ENCODE assay signal across 32 cellular contexts in the genomic region with DNA sequence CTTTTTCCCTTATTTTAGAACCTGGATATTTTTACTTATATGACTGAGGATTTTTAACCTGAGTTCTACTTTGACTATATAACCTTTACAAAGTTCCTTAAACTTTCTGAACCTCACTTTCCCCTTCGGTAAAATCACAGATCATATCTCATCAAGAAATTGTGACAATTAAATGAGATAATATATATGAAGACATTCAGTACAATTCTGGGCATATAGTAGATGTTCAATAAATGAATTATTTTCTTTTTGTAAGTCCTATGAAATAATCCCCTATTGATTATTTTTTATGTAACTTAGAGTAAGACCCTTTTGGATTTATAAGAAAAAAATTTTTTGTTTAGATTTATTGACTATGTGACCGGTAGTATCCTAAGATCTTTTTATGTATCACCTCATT.
"Had no signal": no experiment of that assay in that cellular context is flagged by ENCODE, and none has a peak within 500 bp of the region (broad histone marks: within the 10 kb centered on the region; RNA-seq: fewer than 3 reads in every experiment).

No MANE protein-coding gene starts in this region.

- H3K9me3 ChIP-seq: body of pancreas had no signal

- FAIRE-seq: astrocyte had no signal

- ATAC-seq: activated CD4-positive, alpha-beta T cell treated with anti-CD3 and anti-CD28 coated beads for 36 hours; activated CD4-positive, CD25-positive, alpha-beta regulatory T cell treated with anti-CD3 and anti-CD28 coated beads, Interleukin-2, amount 50 U/mL, for 24 hours; activated CD8-positive, alpha-beta memory T cell treated with anti-CD3 and anti-CD28 coated beads, Interleukin-2, amount 10 ng/mL, durations not matched to agents 7 days and 5 days; activated CD8-positive, alpha-beta T cell treated with anti-CD3 and anti-CD28 coated beads, Interleukin-2, amount 10 ng/mL, durations not matched to agents 7 days and 5 days; activated naive CD8-positive, alpha-beta T cell treated with anti-CD3 and anti-CD28 coated beads, Interleukin-2, amount 50 U/mL, for 24 hours; body of pancreas; WTC11 had no signal

- H3K27me3 ChIP-seq: body of pancreas, brain microvascular endothelial cell, breast epithelium had no signal

- DNase-seq: activated CD4-positive, alpha-beta memory T cell treated with anti-CD3 and anti-CD28 coated beads, Interleukin-2, amount 10 ng/mL, durations not matched to agents 7 days and 5 days; activated CD4-positive, alpha-beta T cell treated with anti-CD3 and anti-CD28 coated beads for 1 hour; activated CD4-positive, alpha-beta T cell treated with anti-CD3 and anti-CD28 coated beads for 36 hours; activated CD4-positive, alpha-beta T cell treated with anti-CD3 and anti-CD28 coated beads for 48 hours; activated CD4-positive, alpha-beta T cell treated with anti-CD3 and anti-CD28 coated beads, Interleukin-2, amount 10 ng/mL, durations not matched to agents 7 days and 5 days; activated CD4-positive, alpha-beta T cell treated with anti-CD3 and anti-CD28 coated beads, Interleukin-2, amount 50 U/mL, for 48 hours; activated CD4-positive, CD25-positive, alpha-beta regulatory T cell; activated CD8-positive, alpha-beta memory T cell treated with anti-CD3 and anti-CD28 coated beads for 24 hours; activated CD8-positive, alpha-beta memory T cell treated with anti-CD3 and anti-CD28 coated beads, Interleukin-2, amount 10 ng/mL, durations not matched to agents 7 days and 5 days; activated CD8-positive, alpha-beta memory T cell treated with anti-CD3 and anti-CD28 coated beads, Interleukin-2, amount 50 U/mL, for 48 hours; activated CD8-positive, alpha-beta T cell treated with anti-CD3 and anti-CD28 coated beads, Interleukin-2, amount 10 ng/mL, durations not matched to agents 7 days and 5 days; activated effector memory CD4-positive, alpha-beta T cell treated with Interleukin-2 at 50 U/mL for 16 hours; activated gamma-delta T cell; activated naive CD4-positive, alpha-beta T cell treated with anti-CD3 and anti-CD28 coated beads, Interleukin-2, amount 10 ng/mL, durations not matched to agents 7 days and 5 days; activated naive CD4-positive, alpha-beta T cell treated with Interleukin-2 at 50 U/mL for 16 hours; activated naive CD8-positive, alpha-beta T cell treated with anti-CD3 and anti-CD28 coated beads, Interleukin-2, amount 10 ng/mL, durations not matched to agents 7 days and 5 days; activated naive CD8-positive, alpha-beta T cell treated with anti-CD3 and anti-CD28 coated beads, Interleukin-2, amount 50 U/mL, for 24 hours; activated T-cell treated with anti-CD3 and anti-CD28 coated beads, Interleukin-2, amount 50 U/mL, for 24 hours; activated T-cell treated with anti-CD3 and anti-CD28 coated beads, Interleukin-2, amount 50 U/mL, for 48 hours; amygdala; aorta; body of pancreas; brain microvascular endothelial cell; central memory CD4-positive, alpha-beta T cell; T-helper 1 cell; T-helper 2 cell; T-helper 9 cell; WERI-Rb-1 had no signal

- H3K36me3 ChIP-seq: breast epithelium had no signal

- H3K27ac ChIP-seq: body of pancreas, brain microvascular endothelial cell, breast epithelium, WERI-Rb-1 had no signal

- H3K4me1 ChIP-seq: body of pancreas, breast epithelium had no signal

- H3K4me3 ChIP-seq: body of pancreas, breast epithelium had no signal
